Comparison of ENCODE assay signal across 8 cellular contexts in the genomic region with DNA sequence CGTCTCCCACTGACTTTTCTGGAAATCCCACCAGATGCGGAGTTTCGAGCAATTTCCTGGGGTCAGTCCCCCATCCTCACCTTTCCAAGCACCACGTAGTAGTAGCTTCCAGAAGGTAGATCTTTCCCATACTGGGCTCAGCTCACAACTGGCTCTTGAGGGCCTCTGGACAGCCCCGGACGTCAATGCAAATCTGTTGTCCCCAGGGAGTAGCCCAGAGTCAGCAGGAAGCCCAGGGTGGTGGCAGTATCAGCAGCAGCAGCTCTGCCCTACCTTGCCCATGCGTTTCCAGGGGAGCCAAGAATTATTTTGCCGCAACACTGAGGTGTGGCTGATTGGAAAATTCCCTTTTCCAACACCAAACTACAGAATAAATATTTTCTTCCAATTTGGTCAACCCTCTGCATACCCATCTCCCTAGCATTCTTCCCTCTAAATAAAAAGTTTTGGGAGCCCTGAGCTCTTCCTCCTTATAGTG.
DNase-seq lines count a peak whose midpoint lies in the region; ATAC-seq and TF ChIP-seq lines count a peak whose summit lies in the region.

No MANE protein-coding gene starts in this region.

- 71% methylated on average over 8 of the region's 8 CpGs for WGBS in right lobe of liver (ENCODE audit: insufficient coverage, low coverage, low lambda C conversion rate, missing lambda C conversion rate)

- H3K36me3 ChIP-seq in right lobe of liver, result peaks cover 0 to 29% (median 13%) of the 10 kb centered on the region in 4 donors

- H3K4me3 ChIP-seq in right lobe of liver, result peak overlapping the region; percentile 52 to 66 (median 64)

- no peaks in the 10 kb centered on the region for H3K9me3 ChIP-seq in right lobe of liver

- no peak for TF ChIP-seq CTCF in right lobe of liver (IDR thresholded peaks at IDR 0.05)

- ATAC-seq in GM19455 (IDR thresholded peaks at IDR 0.05; ENCODE audit: unreplicated experiment) (peak; percentile 38), right lobe of liver (no peak)

- DNase-seq in DMS153 (lab: John Stamatoyannopoulos, UW) (peak; percentile 74), HT-29 (ENCODE audit: low spot score) (peak; percentile 66), right lobe of liver (peak in 1 of 3 donors; percentile 48), AG08395 (ENCODE audit: low spot score) (no peak), NCI-H1105 treated with DMSO at 0.1 percent for 48 hours (lab: John Stamatoyannopoulos, UW) (no peak), NCI-H2107 (lab: John Stamatoyannopoulos, UW) (no peak), NCI-H510A treated with DMSO at 0.1 percent for 48 hours (lab: John Stamatoyannopoulos, UW) (no peak)

- TF ChIP-seq POLR2A in right lobe of liver (IDR thresholded peaks at IDR 0.05), result no peak

- intact Hi-C loops in right lobe of liver (cut with DNase I), result no loop called here

- no peaks in the 10 kb centered on the region for H3K27me3 ChIP-seq in right lobe of liver

- peak overlapping the region; percentile 53 to 99 (median 97) for H3K27ac ChIP-seq in right lobe of liver

- peaks cover 0 to 74% (median 22%) of the 10 kb centered on the region in 4 donors for H3K4me1 ChIP-seq in right lobe of liver

Comparison
In these comparisons a context has a peak if more than half of its experiments do, and no peak if none do; other contexts are left out.
1. DNase-seq: peak in DMS153 (single experiment) and HT-29 (single experiment); none in AG08395 (single experiment), NCI-H1105 treated with DMSO at 0.1 percent for 48 hours (single experiment), NCI-H2107 (single experiment) and NCI-H510A treated with DMSO at 0.1 percent for 48 hours (single experiment).